23 cellular contexts compared by ENCODE assay signal in the genomic region with DNA sequence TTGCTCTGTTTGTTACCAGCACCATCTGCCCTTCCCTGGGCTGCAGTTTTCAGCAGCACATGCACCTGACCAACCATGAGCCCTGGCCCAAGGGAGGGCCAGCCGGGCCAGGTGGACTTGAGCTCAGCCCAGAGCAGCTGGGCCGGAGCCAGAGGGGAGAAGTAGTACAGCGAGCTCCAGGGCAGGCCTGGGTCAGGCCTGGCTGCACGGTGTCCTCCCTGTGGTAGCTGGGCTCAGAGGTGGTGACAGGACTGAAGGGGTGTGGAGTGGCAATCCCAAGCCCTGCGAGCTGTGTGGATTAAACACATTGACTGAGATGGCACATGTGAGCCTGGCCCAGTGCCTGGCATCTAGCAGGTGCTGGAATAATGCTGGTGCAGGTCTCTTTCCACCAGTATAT.
A peak's percentile ranks its signal among the peaks of the same experiment; 100 is the strongest.
DNase-seq lines count a peak whose midpoint lies in the region; ATAC-seq, FAIRE-seq and TF ChIP-seq lines count a peak whose summit lies in the region.
"Had no signal": no experiment of that assay in that cellular context is flagged by ENCODE, and none has a peak within 500 bp of the region (broad histone marks: within the 10 kb centered on the region; RNA-seq: fewer than 3 reads in every experiment).

No MANE protein-coding gene starts in this region.

- H3K4me3 ChIP-seq in A549 (no peak overlapping the region), uterus (no peak overlapping the region)
- no peak overlapping the region for H3K4me3 ChIP-seq in CD4-positive, alpha-beta memory T cell (ENCODE audit: low read length in 2 of 2)
- H3K4me3 ChIP-seq: BLaER1 treated with 17β-estradiol and CSF1 and Interleukin-3, amounts not matched to agents 10 nM and 100 nM; Peyer's patch had no signal

- TF ChIP-seq EP300 in A549 (IDR thresholded peaks at IDR 0.05): no peak

- CTCF ChIA-PET in A549 (lab: Yijun Ruan, JAX): interaction anchor here (1.0 to 1.4 kb wide), 3 partner anchors 10 to 262 kb away, joined by 3 to 4 read pairs (median 4); no protein-coding TSS in a partner anchor
- CTCF ChIA-PET in CD4-positive, alpha-beta memory T cell (lab: Charles Lee; ENCODE audit: partially characterized antibody): no interaction called here

- H3K9me3 Mint-ChIP-seq in CD4-positive, alpha-beta memory T cell: no peaks in the 10 kb centered on the region
- H3K9me3 Mint-ChIP-seq: CD8-positive, alpha-beta T cell had no signal

- no peaks in the 10 kb centered on the region for H3K36me3 Mint-ChIP-seq in CD4-positive, alpha-beta memory T cell
- H3K36me3 Mint-ChIP-seq: CD8-positive, alpha-beta T cell had no signal

- in situ Hi-C loops in G401 (cut with HindIII; ENCODE audit: low sequenced_read_pairs): no loop called here

- no peaks in the 10 kb centered on the region for H3K27me3 ChIP-seq in uterus
- H3K27me3 ChIP-seq in CD4-positive, alpha-beta memory T cell (ENCODE audit: insufficient read depth, low read length): no peaks in the 10 kb centered on the region
- H3K27me3 ChIP-seq: BLaER1 treated with 17β-estradiol and CSF1 and Interleukin-3, amounts not matched to agents 10 nM and 100 nM; Peyer's patch had no signal

- no peak for DNase-seq in A549 (ENCODE audit: low read depth in 1 of 2, low spot score in 1 of 2)
- DNase-seq in G401 (ENCODE audit: low spot score): peak; percentile 93
- peak; percentile 62 for DNase-seq in cerebellum (ENCODE audit: low spot score)
- DNase-seq in left lobe of liver (ENCODE audit: low spot score): no peak
- DNase-seq in uterus: no peak
- no peak for DNase-seq in GDM1 (lab: John Stamatoyannopoulos, UW)
- DNase-seq in LoVo (ENCODE audit: low spot score): no peak
- DNase-seq in CD4-positive, alpha-beta memory T cell: no peak
- DNase-seq: CD8-positive, alpha-beta T cell; DMS153; KG1; NCI-H1092 treated with DMSO at 0.1 percent for 48 hours; NCI-H1436 treated with DMSO at 0.1 percent for 48 hours; NCI-H1930; NCI-H2227 treated with DMSO at 0.1 percent for 48 hours; NCI-H510A treated with DMSO at 0.1 percent for 48 hours; NCI-H748 treated with DMSO at 0.1 percent for 48 hours; Peyer's patch had no signal

- H3K4me1 Mint-ChIP-seq in CD4-positive, alpha-beta memory T cell: no peaks in the 10 kb centered on the region

- no peaks in the 10 kb centered on the region for H3K9me3 ChIP-seq in A549
- no peaks in the 10 kb centered on the region for H3K9me3 ChIP-seq in uterus
- no peaks in the 10 kb centered on the region for H3K9me3 ChIP-seq in CD4-positive, alpha-beta memory T cell (ENCODE audit: control insufficient read depth in 1 of 2, low read length in 2 of 2)
- H3K9me3 ChIP-seq: BLaER1 treated with 17β-estradiol and CSF1 and Interleukin-3, amounts not matched to agents 10 nM and 100 nM; Peyer's patch had no signal

- WGBS in A549 (ENCODE audit: missing lambda C conversion rate): 94% methylated on average over 5 of the region's 5 CpGs

- H3K4me1 ChIP-seq in A549 (peaks cover 46% of the 10 kb centered on the region), uterus (no peaks in the 10 kb centered on the region)
- H3K4me1 ChIP-seq in CD4-positive, alpha-beta memory T cell (ENCODE audit: insufficient read depth, low read length): no peaks in the 10 kb centered on the region
- H3K4me1 ChIP-seq: Peyer's patch had no signal

- peak overlapping the region; percentile 1 to 97; a peak in 5 of 6 replicates for H3K27ac ChIP-seq in A549
- no peak overlapping the region for H3K27ac ChIP-seq in uterus
- H3K27ac ChIP-seq in CD4-positive, alpha-beta memory T cell (ENCODE audit: low read depth, low read length): no peak overlapping the region
- H3K27ac ChIP-seq: BLaER1 treated with 17β-estradiol and CSF1 and Interleukin-3, amounts not matched to agents 10 nM and 100 nM; Peyer's patch had no signal

- intact Hi-C loops in uterus (cut with DNase I; ENCODE audit: low total_unique reads): no loop called here
- intact Hi-C loops in CD4-positive, alpha-beta memory T cell (cut with micrococcal nuclease): no loop called here

- no peaks in the 10 kb centered on the region for H3K27me3 Mint-ChIP-seq in CD4-positive, alpha-beta memory T cell

- H3K4me2 ChIP-seq in A549: no peak overlapping the region
- H3K4me2 ChIP-seq: BLaER1 treated with 17β-estradiol and CSF1 and Interleukin-3, amounts not matched to agents 10 nM and 100 nM had no signal

- ATAC-seq in A549 (peak in 1 of 2 experiments; percentile 17; a peak in 1 of 6 replicates), left lobe of liver (peak; percentile 31)
- ATAC-seq: CD8-positive, alpha-beta T cell had no signal

- H3K27ac Mint-ChIP-seq in CD4-positive, alpha-beta memory T cell: no peak overlapping the region
- H3K27ac Mint-ChIP-seq: CD8-positive, alpha-beta T cell had no signal

- POLR2A ChIA-PET in A549 (lab: Yijun Ruan, JAX): interaction anchor here (0.5 kb wide), 1 partner anchor 103 kb away, joined by 3 read pairs; no protein-coding TSS in a partner anchor
- POLR2A ChIA-PET in CD4-positive, alpha-beta memory T cell (lab: Charles Lee; ENCODE audit: partially characterized antibody): no interaction called here

- TF ChIP-seq POLR2A in A549 (IDR thresholded peaks at IDR 0.05; ENCODE audit: low read length): no peak
- no peak for TF ChIP-seq POLR2A in uterus (IDR thresholded peaks at IDR 0.05)

- H3K4me3 Mint-ChIP-seq in CD4-positive, alpha-beta memory T cell: no peak overlapping the region
- H3K4me3 Mint-ChIP-seq: CD8-positive, alpha-beta T cell had no signal

- TF ChIP-seq RAD21 in A549 (conservative IDR thresholded peaks at IDR 0.05 in 1 of 2, IDR thresholded peaks at IDR 0.05 in 1 of 2): no peak

- TF ChIP-seq CTCF in A549 (IDR thresholded peaks at IDR 0.05) (no peak), uterus (IDR thresholded peaks at IDR 0.05) (no peak)

- FAIRE-seq in A549 (lab: Jason Lieb, UNC): no peak
- FAIRE-seq: G401.6, GM18507, GM19239, H1 had no signal

- no peaks in the 10 kb centered on the region for H3K36me3 ChIP-seq in uterus
- H3K36me3 ChIP-seq in CD4-positive, alpha-beta memory T cell (ENCODE audit: insufficient read depth, low read length): no peaks in the 10 kb centered on the region
- H3K36me3 ChIP-seq: BLaER1 treated with 17β-estradiol and CSF1 and Interleukin-3, amounts not matched to agents 10 nM and 100 nM; Peyer's patch had no signal

TF ChIP-seq in A549, 52 proteins besides CTCF, POLR2A, EP300 and RAD21:
- TF ChIP-seq NR3C1 (IDR thresholded peaks at IDR 0.05) (no peak), MAZ (IDR thresholded peaks at IDR 0.05; ENCODE audit: borderline replicate concordance, low read depth, low read length) (no peak)

Comparison
In these comparisons a context has a peak if more than half of its experiments do, and no peak if none do; other contexts are left out.
1. DNase-seq: peak in G401 (single experiment) and cerebellum (single experiment); none in A549 (0 of 2), left lobe of liver (single experiment), uterus (0 of 2), GDM1 (single experiment), LoVo (single experiment) and CD4-positive, alpha-beta memory T cell (0 of 5).
2. H3K27ac ChIP-seq: peak in A549 (2 of 2); none in uterus (0 of 2) and CD4-positive, alpha-beta memory T cell (single experiment).